ENCODE assay signal across 29 cellular contexts in genomic region chr3:170142373-170142772, GRCh38.
"Had no signal": no experiment of that assay in that cellular context is flagged by ENCODE, and none has a peak within 500 bp of the region (broad histone marks: within the 10 kb centered on the region; RNA-seq: fewer than 3 reads in every experiment).

No MANE protein-coding gene starts in this region.

- H3K9me3 ChIP-seq: left ventricle myocardium inferior, pancreas, prostate gland, stomach, testis, thyroid gland, transverse colon, upper lobe of left lung, vagina had no signal

- H3K27ac Mint-ChIP-seq: naive thymus-derived CD8-positive, alpha-beta T cell; nephron; stimulated activated naive B cell treated with anti-CD40 and anti-IgM and Interleukin-4, amounts not matched to agents 10 μg/mL and 1 μg/mL and 100 μg/mL, for 72 hours had no signal

- DNase-seq: hypothalamus; immature natural killer cell; islet precursor cell; left ventricle myocardium inferior; mesendoderm; naive thymus-derived CD8-positive, alpha-beta T cell; nucleus accumbens; pancreas; posterior cingulate gyrus; retina; right cardiac atrium; stimulated activated CD4-positive, alpha-beta T cell treated with anti-CD3 and anti-CD28 coated beads, Interleukin-12 subunit alpha, Interleukin-12 subunit beta, amount 100 ng/mL, for 4 hours; stimulated activated CD4-positive, alpha-beta T cell treated with anti-CD3 and anti-CD28 coated beads, Interleukin-15, amount 100 ng/mL, for 24 hours; stimulated activated CD4-positive, alpha-beta T cell treated with anti-CD3 and anti-CD28 coated beads, Interleukin-2, amount 100 ng/mL, for 24 hours; stimulated activated CD4-positive, alpha-beta T cell treated with anti-CD3 and anti-CD28 coated beads, Interleukin-4, amount 100 ng/mL, for 1 hour; stimulated activated naive B cell treated with anti-CD40 and anti-IgM and Interleukin-4, amounts not matched to agents 10 μg/mL and 1 μg/mL and 100 μg/mL, for 72 hours; stimulated activated naive CD8-positive, alpha-beta T cell treated with anti-CD3 and anti-CD28 coated beads, Interleukin-15, Interleukin-2, amounts not matched to agents 100 U/mL and 50 U/mL, for 24 hours; stomach; testis; thyroid gland; transverse colon; upper lobe of left lung had no signal

- H3K4me3 Mint-ChIP-seq: immature natural killer cell; nephron; neural crest cell; stimulated activated naive B cell treated with anti-CD40 and anti-IgM and Interleukin-4, amounts not matched to agents 10 μg/mL and 1 μg/mL and 100 μg/mL, for 72 hours had no signal

- ATAC-seq: naive thymus-derived CD8-positive, alpha-beta T cell; pancreas; right cardiac atrium; sciatic nerve; stimulated activated naive B cell treated with anti-CD40 and anti-IgM and Interleukin-4, amounts not matched to agents 10 μg/mL and 1 μg/mL and 100 μg/mL, for 72 hours; stimulated activated naive CD8-positive, alpha-beta T cell treated with anti-CD3 and anti-CD28 coated beads, Interleukin-15, Interleukin-2, amounts not matched to agents 100 U/mL and 50 U/mL, for 24 hours had no signal

- H3K4me1 Mint-ChIP-seq: nephron, neural crest cell had no signal

- H3K4me1 ChIP-seq: pancreas, prostate gland, thyroid gland, upper lobe of left lung, vagina had no signal

- H3K9me3 Mint-ChIP-seq: immature natural killer cell; naive thymus-derived CD8-positive, alpha-beta T cell; nephron; neural crest cell; stimulated activated naive B cell treated with anti-CD40 and anti-IgM and Interleukin-4, amounts not matched to agents 10 μg/mL and 1 μg/mL and 100 μg/mL, for 72 hours had no signal

- H3K27me3 Mint-ChIP-seq: naive thymus-derived CD8-positive, alpha-beta T cell; stimulated activated naive B cell treated with anti-CD40 and anti-IgM and Interleukin-4, amounts not matched to agents 10 μg/mL and 1 μg/mL and 100 μg/mL, for 72 hours had no signal

- H3K27me3 ChIP-seq: pancreas, stomach, testis, thyroid gland, transverse colon, upper lobe of left lung, vagina had no signal

- H3K27ac ChIP-seq: left ventricle myocardium inferior, pancreas, prostate gland, skin epidermis, stomach, testis, thyroid gland, transverse colon, upper lobe of left lung, vagina had no signal

- H3K36me3 ChIP-seq: prostate gland had no signal

- H3K4me3 ChIP-seq: left ventricle myocardium inferior, lung, pancreas, prostate gland, skin epidermis, stomach, testis, thyroid gland, transverse colon, upper lobe of left lung, vagina had no signal
